In the genomic region with DNA sequence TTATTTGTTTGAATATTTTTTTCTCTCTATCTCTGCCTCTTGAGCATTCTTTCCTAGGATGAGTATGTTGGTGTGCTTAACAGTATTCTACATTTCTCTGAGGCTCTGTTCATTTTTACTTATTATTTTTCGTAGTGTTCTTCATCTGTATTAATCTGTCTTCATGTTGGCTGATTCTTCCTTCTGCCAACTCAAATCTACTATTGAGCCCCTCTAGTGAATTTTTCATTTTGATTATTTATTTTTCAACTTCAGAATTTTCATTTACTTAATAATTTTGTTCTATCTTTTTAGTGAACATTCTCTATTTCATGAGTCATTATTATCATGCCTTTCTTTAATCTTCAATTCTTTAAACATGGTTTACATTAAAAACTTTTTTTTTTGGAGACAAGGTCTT, we compare ENCODE assay signal across 28 cellular contexts. TPM values are rescaled to one million over a fixed set of nuclear protein-coding genes. Genes with fewer than 3 reads are reported as not detected.
DNase-seq lines count a peak whose midpoint lies in the region; ATAC-seq, FAIRE-seq and TF ChIP-seq lines count a peak whose summit lies in the region.
"Had no signal": no experiment of that assay in that cellular context is flagged by ENCODE, and none has a peak within 500 bp of the region (broad histone marks: within the 10 kb centered on the region; RNA-seq: fewer than 3 reads in every experiment).

No MANE protein-coding gene starts in this region.

- H3K27me3 Mint-ChIP-seq in activated CD8-positive, alpha-beta T cell treated with anti-CD3 and anti-CD28 coated beads, Interleukin-2, amount 10 ng/mL, durations not matched to agents 7 days and 5 days (ENCODE audit: low read depth) = peaks cover 21% of the 10 kb centered on the region

- TF ChIP-seq POLR2A in HepG2 (IDR thresholded peaks at IDR 0.05; ENCODE audit: insufficient read depth in 1 of 2, low read depth in 2 of 2, low read length in 2 of 2) = no peak
- TF ChIP-seq POLR2A in right lobe of liver (IDR thresholded peaks at IDR 0.05) = no peak
- TF ChIP-seq POLR2A in transverse colon (IDR thresholded peaks at IDR 0.05) = no peak
- no peak for TF ChIP-seq POLR2A in gastrocnemius medialis (IDR thresholded peaks at IDR 0.05)

- H3K27ac ChIP-seq in HepG2 (ENCODE audit: extremely low read length, insufficient read depth, low read length) (no peak overlapping the region), right lobe of liver (no peak overlapping the region), HEK293 (ENCODE audit: extremely low read depth, low read depth, low read length) (no peak overlapping the region), colonic mucosa (peak overlapping the region; percentile 85), transverse colon (peak overlapping the region in 3 of 4 donors; percentile 84 to 90 (median 88)), gastrocnemius medialis (no peak overlapping the region)
- H3K27ac ChIP-seq: A549; BLaER1 treated with 17β-estradiol and CSF1 and Interleukin-3, amounts not matched to agents 10 nM and 100 nM; GM23248 had no signal

- no peaks in the 10 kb centered on the region for H3K9me3 ChIP-seq in HepG2 (ENCODE audit: low read length)
- no peaks in the 10 kb centered on the region for H3K9me3 ChIP-seq in right lobe of liver
- H3K9me3 ChIP-seq in HEK293 (ENCODE audit: control insufficient read depth, insufficient read depth, low read depth, low read length) = no peaks in the 10 kb centered on the region
- H3K9me3 ChIP-seq in colonic mucosa = no peaks in the 10 kb centered on the region
- H3K9me3 ChIP-seq in transverse colon = no peaks in the 10 kb centered on the region
- no peaks in the 10 kb centered on the region for H3K9me3 ChIP-seq in gastrocnemius medialis
- H3K9me3 ChIP-seq: BE2C had no signal

- no peak overlapping the region for H3K27ac Mint-ChIP-seq in activated CD8-positive, alpha-beta T cell treated with anti-CD3 and anti-CD28 coated beads, Interleukin-2, amount 10 ng/mL, durations not matched to agents 7 days and 5 days
- H3K27ac Mint-ChIP-seq: CD14-positive monocyte; CD4-positive, alpha-beta T cell had no signal

- H3K36me3 ChIP-seq in HepG2 (replicated peaks in 1 of 2; ENCODE audit: control insufficient read depth in 1 of 2, insufficient read depth in 2 of 2, low read length in 2 of 2) (no peaks in the 10 kb centered on the region), right lobe of liver (no peaks in the 10 kb centered on the region), HEK293 (ENCODE audit: control insufficient read depth in 2 of 2, insufficient read depth in 1 of 2, low read length in 2 of 2) (no peaks in the 10 kb centered on the region), colonic mucosa (no peaks in the 10 kb centered on the region), transverse colon (no peaks in the 10 kb centered on the region), gastrocnemius medialis (no peaks in the 10 kb centered on the region)
- H3K36me3 ChIP-seq: BE2C; BLaER1 treated with 17β-estradiol and CSF1 and Interleukin-3, amounts not matched to agents 10 nM and 100 nM had no signal

- no peak for FAIRE-seq in HepG2 (lab: Jason Lieb, UNC)
- FAIRE-seq: A549, D721Med, GM12878, GM19239, H1 had no signal

- no peak overlapping the region for H3K4me3 Mint-ChIP-seq in activated CD8-positive, alpha-beta T cell treated with anti-CD3 and anti-CD28 coated beads, Interleukin-2, amount 10 ng/mL, durations not matched to agents 7 days and 5 days
- H3K4me3 Mint-ChIP-seq: CD14-positive monocyte; CD4-positive, alpha-beta T cell had no signal

- no peaks in the 10 kb centered on the region for H3K79me2 ChIP-seq in HepG2 (ENCODE audit: insufficient read depth, low read length)

- CTCF ChIA-PET in HepG2 (lab: Yijun Ruan, JAX; ENCODE audit: low intra/inter-chr PET ratio, low total read pairs) (no interaction called here), HEK293 (lab: Yijun Ruan, JAX) (interaction anchor here (1.6 kb wide), 1 partner anchor 23 kb away, joined by 5 read pairs; no protein-coding TSS in a partner anchor)
- CTCF ChIA-PET in activated CD8-positive, alpha-beta T cell treated with anti-CD3 and anti-CD28 coated beads, Interleukin-2, amount 10 ng/mL, durations not matched to agents 7 days and 5 days (lab: Charles Lee) = interaction anchor here (1.1 kb wide), 1 partner anchor 23 kb away, joined by 8 read pairs; no protein-coding TSS in a partner anchor

- H3K9ac ChIP-seq in HepG2 (ENCODE audit: insufficient read depth, low read depth, low read length) (no peak overlapping the region), colonic mucosa (ENCODE audit: low read depth in 2 of 2, low read length in 2 of 2) (no peak overlapping the region)
- H3K9ac ChIP-seq: BLaER1 treated with 17β-estradiol and CSF1 and Interleukin-3, amounts not matched to agents 10 nM and 100 nM; GM23248 had no signal

- BruUV-seq in HepG2 (replicated peaks; lab: Mats Ljungman, UMichigan) = no TSS peak

- peaks cover 9% of the 10 kb centered on the region for H3K4me1 Mint-ChIP-seq in activated CD8-positive, alpha-beta T cell treated with anti-CD3 and anti-CD28 coated beads, Interleukin-2, amount 10 ng/mL, durations not matched to agents 7 days and 5 days (ENCODE audit: low read depth)
- H3K4me1 Mint-ChIP-seq: CD14-positive monocyte had no signal

- H3K4me1 ChIP-seq in HepG2 (ENCODE audit: insufficient read depth, low read length) (peaks cover 23% of the 10 kb centered on the region), right lobe of liver (no peaks in the 10 kb centered on the region), HEK293 (ENCODE audit: control insufficient read depth, insufficient read depth, low read length) (peaks cover under 1% of the 10 kb centered on the region; the same call in 1 of the 2 replicates), colonic mucosa (no peaks in the 10 kb centered on the region), transverse colon (peaks cover 0 to 31% (median 15%) of the 10 kb centered on the region in 4 donors), gastrocnemius medialis (peaks cover 0 to 3% of the 10 kb centered on the region in 2 donors)
- H3K4me1 ChIP-seq: BE2C; BLaER1 treated with 17β-estradiol and CSF1 and Interleukin-3, amounts not matched to agents 10 nM and 100 nM had no signal

- no peak overlapping the region for H2AFZ ChIP-seq in HepG2 (ENCODE audit: low read length)
- H2AFZ ChIP-seq: GM23248 had no signal

- intact Hi-C loops in HepG2 (cut with micrococcal nuclease; ENCODE audit: unreplicated experiment) (no loop called here), right lobe of liver (cut with DNase I) (no loop called here), colonic mucosa (cut with DNase I) (no loop called here), transverse colon (cut with DNase I; ENCODE audit: low total_unique reads) (no loop called here), gastrocnemius medialis (cut with DNase I; ENCODE audit: low total_unique reads) (no loop called here)

- no peak for TF ChIP-seq RAD21 in HepG2 (CRISPR knock-in tag; IDR thresholded peaks at IDR 0.05)

- H3K27me3 ChIP-seq in HepG2 (ENCODE audit: control insufficient read depth in 1 of 2, insufficient read depth in 2 of 2, low read length in 2 of 2) = no peaks in the 10 kb centered on the region
- H3K27me3 ChIP-seq in right lobe of liver = no peaks in the 10 kb centered on the region
- H3K27me3 ChIP-seq in colonic mucosa = no peaks in the 10 kb centered on the region
- H3K27me3 ChIP-seq in transverse colon = no peaks in the 10 kb centered on the region
- no peaks in the 10 kb centered on the region for H3K27me3 ChIP-seq in gastrocnemius medialis
- H3K27me3 ChIP-seq: BE2C; BLaER1 treated with 17β-estradiol and CSF1 and Interleukin-3, amounts not matched to agents 10 nM and 100 nM had no signal

- no peak overlapping the region for H3K4me3 ChIP-seq in HepG2 (replicated peaks in 1 of 3; ENCODE audit: insufficient read depth in 1 of 3, low read depth in 2 of 3, low read length in 3 of 3)
- H3K4me3 ChIP-seq in right lobe of liver = no peak overlapping the region
- H3K4me3 ChIP-seq in HEK293 (ENCODE audit: low read depth, low read length) = no peak overlapping the region
- peak overlapping the region; percentile 8 for H3K4me3 ChIP-seq in colonic mucosa
- H3K4me3 ChIP-seq in transverse colon = peak overlapping the region in 1 of 4 donors; percentile 16
- no peak overlapping the region for H3K4me3 ChIP-seq in gastrocnemius medialis
- H3K4me3 ChIP-seq: A549; BLaER1 treated with 17β-estradiol and CSF1 and Interleukin-3, amounts not matched to agents 10 nM and 100 nM; GM12878; GM23248 had no signal

- peaks cover 11% of the 10 kb centered on the region for H3K9me3 Mint-ChIP-seq in activated CD8-positive, alpha-beta T cell treated with anti-CD3 and anti-CD28 coated beads, Interleukin-2, amount 10 ng/mL, durations not matched to agents 7 days and 5 days (ENCODE audit: insufficient read depth)

- TF ChIP-seq CTCF in HepG2 (CRISPR knock-in tag; IDR thresholded peaks at IDR 0.05) = no peak
- no peak for TF ChIP-seq CTCF in right lobe of liver (IDR thresholded peaks at IDR 0.05)
- TF ChIP-seq CTCF in HEK293 (tag by site-specific recombination; IDR thresholded peaks at IDR 0.05) = no peak
- no peak for TF ChIP-seq CTCF in colonic mucosa (IDR thresholded peaks at IDR 0.05)
- no peak for TF ChIP-seq CTCF in transverse colon (IDR thresholded peaks at IDR 0.05)
- no peak for TF ChIP-seq CTCF in gastrocnemius medialis (IDR thresholded peaks at IDR 0.05 in 4 of 5, conservative IDR thresholded peaks at IDR 0.05 in 1 of 5)

- H3K4me2 ChIP-seq in HepG2 (ENCODE audit: low read depth, low read length) = no peak overlapping the region
- H3K4me2 ChIP-seq: A549; BLaER1 treated with 17β-estradiol and CSF1 and Interleukin-3, amounts not matched to agents 10 nM and 100 nM had no signal

- ATAC-seq in HepG2 (no peak), right lobe of liver (no peak), HG03342 (IDR thresholded peaks at IDR 0.05; ENCODE audit: unreplicated experiment) (no peak), gastrocnemius medialis (no peak)
- no peak for ATAC-seq in activated CD8-positive, alpha-beta T cell treated with anti-CD3 and anti-CD28 coated beads, Interleukin-2, amount 10 ng/mL, durations not matched to agents 7 days and 5 days
- ATAC-seq: A549, GM12878 had no signal

- peaks cover 3% of the 10 kb centered on the region for H3K36me3 Mint-ChIP-seq in activated CD8-positive, alpha-beta T cell treated with anti-CD3 and anti-CD28 coated beads, Interleukin-2, amount 10 ng/mL, durations not matched to agents 7 days and 5 days (ENCODE audit: low read depth)
- H3K36me3 Mint-ChIP-seq: CD14-positive monocyte had no signal

- no peak for TF ChIP-seq EP300 in HepG2 (IDR thresholded peaks at IDR 0.05; ENCODE audit: low read depth in 2 of 2, low read length in 2 of 2)
- no peak for TF ChIP-seq EP300 in HepG2 (CRISPR knock-in tag; IDR thresholded peaks at IDR 0.05; ENCODE audit: borderline replicate concordance)
- TF ChIP-seq EP300 in transverse colon (IDR thresholded peaks at IDR 0.05; ENCODE audit: low read depth) = no peak

- POLR2A ChIA-PET in HepG2 (lab: Yijun Ruan, JAX) = no interaction called here
- POLR2A ChIA-PET in HEK293 (lab: Yijun Ruan, JAX) = no interaction called here
- POLR2A ChIA-PET in activated CD8-positive, alpha-beta T cell treated with anti-CD3 and anti-CD28 coated beads, Interleukin-2, amount 10 ng/mL, durations not matched to agents 7 days and 5 days (lab: Charles Lee) = no interaction called here

- no peaks in the 10 kb centered on the region for H4K20me1 ChIP-seq in HepG2 (ENCODE audit: insufficient read depth, low read length)
- H4K20me1 ChIP-seq: BLaER1 treated with 17β-estradiol and CSF1 and Interleukin-3, amounts not matched to agents 10 nM and 100 nM had no signal

- in situ Hi-C loops in HepG2 (cut with HindIII; ENCODE audit: extremely low pct_ligation_motif_present, low pct_unique_long_range_greater_than_20kb) (no loop called here), transverse colon (cut with MboI; ENCODE audit: low pct_ligation_motif_present in 1 of 4, low pct_unique_long_range_greater_than_20kb in 1 of 4, low sequenced_read_pairs in 3 of 4) (no loop called here), gastrocnemius medialis (cut with MboI; ENCODE audit: low sequenced_read_pairs in 4 of 4) (no loop called here)

- 59% methylated on average over 1 of the region's 1 CpG for WGBS in HepG2 (ENCODE audit: low lambda C conversion rate)
- WGBS in right lobe of liver (ENCODE audit: insufficient coverage, low coverage, low lambda C conversion rate, missing lambda C conversion rate) = 60% methylated on average over 1 of the region's 1 CpG
- 83 to 100% methylated on average over 1 of the region's 1 CpG for WGBS in transverse colon (ENCODE audit: low coverage in 1 of 2), 2 donors

- DNase-seq in HepG2 (ENCODE audit: low spot score) = no peak
- DNase-seq in right lobe of liver = no peak
- DNase-seq in colonic mucosa = no peak
- DNase-seq in transverse colon = no peak
- no peak for DNase-seq in activated CD8-positive, alpha-beta T cell treated with anti-CD3 and anti-CD28 coated beads, Interleukin-2, amount 10 ng/mL, durations not matched to agents 7 days and 5 days
- no peak for DNase-seq in gastrocnemius medialis
- DNase-seq: 8988T; ACHN; AML-193; BE2C; CD4-positive, alpha-beta T cell; COR-L47; DMS 273 treated with DMSO at 0.1 percent for 48 hours; DMS79; EL; GDM1; GM23248; H7; HCEC 1CT had no signal

RNA-seq across cellular contexts. Expression of gene ST6GALNAC1, which starts 3.2 kb away (rescaled TPM):
- total RNA-seq in HepG2 (2016; rRNA removed; fragmentation: Illumina TruSeq; extraction: Trizol) (not detected in 2 replicates), right lobe of liver (1 to 10 TPM in 1 of 6 experiments, under 1 TPM in 2, not detected in 3; 0.42 to 1.4 (median 0.62) TPM), colonic mucosa (100 to 1,000 TPM; 311 to 465 TPM), transverse colon (100 to 1,000 TPM; 121 to 281 (median 182) TPM), gastrocnemius medialis (1 to 10 TPM; 1.5 to 4.3 (median 2.0) TPM)
- not detected in 2 replicates for total RNA-seq in HepG2 (2016; cell fraction: cytosol; rRNA removed; fragmentation: Illumina TruSeq; extraction: Trizol; ENCODE audit: low read depth)
- total RNA-seq in HepG2 (2016; cell fraction: insoluble cytoplasmic fraction; rRNA removed; fragmentation: Illumina TruSeq; extraction: Trizol) = not detected in 2 replicates
- total RNA-seq in HepG2 (2016; cell fraction: membrane; rRNA removed; fragmentation: Illumina TruSeq; extraction: Trizol) = not detected in 2 replicates
- total RNA-seq in HepG2 (2016; cell fraction: nucleus; rRNA removed; fragmentation: Illumina TruSeq; extraction: Trizol) = not detected in 2 replicates
- polyA plus RNA-seq in HepG2 (2011; rRNA removed) = not detected in 2 replicates
- not detected in 2 replicates for polyA plus RNA-seq in HepG2 (2011; cell fraction: cytosol; rRNA removed)
- polyA plus RNA-seq in HepG2 (2011; cell fraction: nucleus; rRNA removed) = not detected in 2 replicates
- polyA plus RNA-seq in HepG2 (2012) = not detected in 2 replicates
- not detected in 2 replicates for polyA plus RNA-seq in HepG2 (2016; cell fraction: cytosol; fragmentation: Illumina TruSeq; extraction: Trizol; ENCODE audit: low read depth)
- polyA plus RNA-seq in HepG2 (2016; cell fraction: insoluble cytoplasmic fraction; fragmentation: Illumina TruSeq; extraction: Trizol; ENCODE audit: low read depth) = not detected in 2 replicates
- not detected in 2 replicates for polyA plus RNA-seq in HepG2 (2016; cell fraction: membrane; fragmentation: Illumina TruSeq; extraction: Trizol; ENCODE audit: low read depth)
- polyA plus RNA-seq in HepG2 (2016; cell fraction: nucleus; fragmentation: Illumina TruSeq; extraction: Trizol; ENCODE audit: insufficient read depth, low read depth) = not detected in 2 replicates
- polyA minus RNA-seq in HepG2 (2011; rRNA and poly(A)+ RNA removed; ENCODE audit: low replicate concordance) = 0.36 and 9.8 TPM in 2 replicates
- not detected in 2 replicates for polyA minus RNA-seq in HepG2 (2011; cell fraction: cytosol; rRNA and poly(A)+ RNA removed)
- polyA minus RNA-seq in HepG2 (2011; cell fraction: nucleus; rRNA and poly(A)+ RNA removed) = not detected in 2 replicates
- not detected for total RNA-seq in activated CD8-positive, alpha-beta T cell treated with anti-CD3 and anti-CD28 coated beads, Interleukin-2, amount 10 ng/mL, durations not matched to agents 7 days and 5 days
- total RNA-seq: GM23248, H1, H7 had no signal
- polyA plus RNA-seq: CD14-positive monocyte, GM12878, GM23248, H1 had no signal

Comparison
In these comparisons a context has a peak if more than half of its experiments do, and no peak if none do; other contexts are left out.
1. H3K27ac ChIP-seq: peak in colonic mucosa (single experiment) and transverse colon (3 of 4); none in HepG2 (single experiment), right lobe of liver (0 of 3), HEK293 (single experiment) and gastrocnemius medialis (0 of 4).
2. RNA of gene ST6GALNAC1, which starts 3.2 kb away (total RNA-seq): 311 to 465 TPM in colonic mucosa and 121 to 281 TPM in transverse colon; 1.5 to 4.3 TPM in gastrocnemius medialis, 0.42 to 1.4 TPM in right lobe of liver, not detected in HepG2 and not detected in activated CD8-positive, alpha-beta T cell treated with anti-CD3 and anti-CD28 coated beads, Interleukin-2, amount 10 ng/mL, durations not matched to agents 7 days and 5 days; every median in the first group is over 10 times any median in the second.
3. Of the 63 proteins assayed by ChIP-seq in both HepG2 and HEK293: peak only in HepG2: none; only in HEK293: SETDB1; in both: none; in neither: 62.